9 cellular contexts compared by ENCODE assay signal in the genomic region with DNA sequence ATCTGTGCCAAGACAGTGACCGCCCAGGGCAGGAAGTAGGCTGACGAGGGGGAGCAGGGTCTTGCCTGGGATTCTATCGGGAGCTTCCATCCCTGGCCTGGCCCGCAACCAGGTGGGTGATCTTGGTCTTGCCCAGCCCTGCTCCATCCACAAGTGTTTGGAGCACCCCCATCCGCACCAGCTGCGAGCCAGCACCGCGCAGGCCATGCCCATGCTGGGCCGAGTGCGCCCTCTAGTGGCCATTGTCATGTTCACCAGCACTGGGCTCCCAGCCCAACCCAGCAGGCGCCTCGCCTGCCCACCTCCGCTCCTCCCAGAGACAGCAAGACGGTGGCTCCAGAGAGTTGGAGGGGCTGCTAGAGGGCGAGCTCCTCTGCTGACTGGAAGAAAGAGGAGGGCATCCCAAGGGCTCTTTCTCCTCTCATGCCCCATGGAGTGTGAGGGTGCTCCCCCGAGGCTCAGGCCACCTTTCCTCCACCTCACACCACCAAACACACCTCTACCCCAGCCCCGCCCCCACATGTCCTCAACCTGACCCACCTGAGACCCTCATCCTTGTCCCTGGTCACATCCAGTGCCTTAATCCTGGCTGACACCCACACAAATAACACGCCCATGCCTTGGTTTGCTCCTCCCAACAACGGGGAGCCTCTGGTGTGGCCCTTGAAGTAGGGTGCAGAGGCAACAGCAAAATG. TPM values are rescaled to one million over a fixed set of nuclear protein-coding genes. Genes with fewer than 3 reads are reported as not detected.
DNase-seq lines count a peak whose midpoint lies in the region; ATAC-seq and TF ChIP-seq lines count a peak whose summit lies in the region.
"Had no signal": no experiment of that assay in that cellular context is flagged by ENCODE, and none has a peak within 500 bp of the region (broad histone marks: within the 10 kb centered on the region; RNA-seq: fewer than 3 reads in every experiment).

No MANE protein-coding gene starts in this region.

- no peaks in the 10 kb centered on the region for H3K9me3 ChIP-seq in NT2/D1 (ENCODE audit: insufficient read depth, low read length)
- H3K9me3 ChIP-seq in mucosa of descending colon, result no peaks in the 10 kb centered on the region

- DNase-seq in CMK (ENCODE audit: low read depth), result peak; percentile 51
- peak; percentile 39 for DNase-seq in NT2/D1 (ENCODE audit: low read depth, low spot score)
- peak; percentile 49 for DNase-seq in activated CD8-positive, alpha-beta memory T cell treated with anti-CD3 and anti-CD28 coated beads, Interleukin-2, amount 50 U/mL, for 24 hours (ENCODE audit: extremely low read depth)
- peak; percentile 91 for DNase-seq in epidermal melanocyte (ENCODE audit: insufficient read length, low spot score)
- peak; percentile 82 to 85 (median 84) for DNase-seq in mucosa of descending colon
- peak; percentile 64 to 79 for DNase-seq in stimulated activated CD8-positive, alpha-beta memory T cell treated with anti-CD3 and anti-CD28 coated beads, Interleukin-7, amount 100 ng/mL, for 1 hour (ENCODE audit: low read depth in 2 of 2)

- ATAC-seq in GM19438 (IDR thresholded peaks at IDR 0.05; ENCODE audit: low read depth, unreplicated experiment), result peak; percentile 91
- peak; percentile 80 for ATAC-seq in HG03521 (IDR thresholded peaks at IDR 0.05; ENCODE audit: unreplicated experiment)
- ATAC-seq in mucosa of descending colon, result peak; percentile 93

- H3K27me3 ChIP-seq in NT2/D1 (ENCODE audit: insufficient read depth, insufficient read length), result no peaks in the 10 kb centered on the region

- TF ChIP-seq CTCF in mucosa of descending colon (IDR thresholded peaks at IDR 0.05), result peak; percentile 64

- no peak overlapping the region for H3K9ac ChIP-seq in NT2/D1 (ENCODE audit: insufficient read length, low read depth)

- intact Hi-C loops in mucosa of descending colon (cut with DNase I, micrococcal nuclease), result no loop called here

- H3K36me3 ChIP-seq in NT2/D1 (ENCODE audit: insufficient read depth, insufficient read length, low read length), result no peaks in the 10 kb centered on the region
- no peaks in the 10 kb centered on the region for H3K36me3 ChIP-seq in mucosa of descending colon (ENCODE audit: low read depth)

- H3K4me3 ChIP-seq in NT2/D1 (ENCODE audit: insufficient read length, low read depth) (no peak overlapping the region), mucosa of descending colon (no peak overlapping the region)

- H3K4me1 ChIP-seq in NT2/D1 (ENCODE audit: insufficient read depth, insufficient read length) (peaks cover 3% of the 10 kb centered on the region), mucosa of descending colon (ENCODE audit: low read depth) (no peaks in the 10 kb centered on the region)

RNA-seq across cellular contexts. Expression of a gene that starts 9.8 kb away (rescaled TPM):
- 1 to 10 TPM in 1 of 3 donors, under 1 TPM in 1, not detected in 1; 0.07 to 1.1 TPM for total RNA-seq in mucosa of descending colon
- total RNA-seq: activated CD8-positive, alpha-beta memory T cell treated with anti-CD3 and anti-CD28 coated beads for 36 hours had no signal

RNA-seq across cellular contexts. Expression of a gene that starts 12.9 kb away (rescaled TPM):
- 10 to 100 TPM in 2 of 3 donors, 1 to 10 TPM in 1; 3.5 to 21.8 (median 10.1) TPM for total RNA-seq in mucosa of descending colon
- total RNA-seq: activated CD8-positive, alpha-beta memory T cell treated with anti-CD3 and anti-CD28 coated beads for 36 hours had no signal

RNA-seq across cellular contexts. Expression of a gene that starts 37.3 kb away (rescaled TPM):
- total RNA-seq in mucosa of descending colon, result 10 to 100 TPM; 14.2 to 22.5 (median 19.5) TPM

Comparison
In these comparisons a context has a peak if more than half of its experiments do, and no peak if none do; other contexts are left out.
1. DNase-seq: peak in every context shown above with its lines; median percentile 91 in epidermal melanocyte; 84 in mucosa of descending colon; 72 in stimulated activated CD8-positive, alpha-beta memory T cell treated with anti-CD3 and anti-CD28 coated beads, Interleukin-7, amount 100 ng/mL, for 1 hour; 51 in CMK; 49 in activated CD8-positive, alpha-beta memory T cell treated with anti-CD3 and anti-CD28 coated beads, Interleukin-2, amount 50 U/mL, for 24 hours; 39 in NT2/D1.